1 cellular context compared by ENCODE assay signal in the genomic region with DNA sequence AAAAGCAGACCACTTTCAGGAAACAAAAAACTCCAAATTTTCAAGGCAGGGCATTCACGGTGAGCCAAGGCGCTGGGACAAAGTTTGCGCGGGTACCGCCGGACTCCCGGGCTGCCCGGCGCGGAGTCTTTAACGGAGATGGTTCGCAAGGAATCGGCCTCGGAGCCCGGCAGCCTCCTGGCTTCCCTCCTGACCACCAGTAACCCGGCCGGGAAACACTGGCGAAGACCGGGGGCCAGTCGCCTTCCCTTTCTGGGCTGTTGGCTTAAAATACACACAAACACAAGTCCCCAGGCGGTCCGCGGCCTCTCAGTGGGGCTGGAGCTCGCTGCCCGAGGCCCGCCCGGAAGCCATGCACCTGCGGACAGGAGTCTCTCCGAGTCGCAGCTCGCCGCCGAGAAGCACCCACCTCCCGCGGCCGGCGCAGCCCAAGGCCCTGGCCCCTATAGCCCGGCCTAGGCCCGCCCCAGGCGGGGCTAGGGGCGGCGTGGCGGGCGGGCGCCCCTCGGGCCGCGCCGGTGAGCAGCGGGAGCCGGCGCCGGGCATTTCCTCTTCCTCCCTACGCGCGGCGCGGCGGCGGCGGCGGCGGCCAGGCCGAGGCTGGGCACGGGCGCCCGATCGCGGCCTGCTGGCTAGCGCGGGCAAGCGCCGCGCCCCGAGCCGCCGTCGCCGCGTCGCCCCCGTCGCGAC.
TF ChIP-seq lines count a peak whose summit lies in the region.

No MANE protein-coding gene starts in this region.

TF ChIP-seq in K562, 482 proteins besides CTCF, POLR2A, EP300 and RAD21 (continued from another document and continues in another):
- TF ChIP-seq, protein P1, sequence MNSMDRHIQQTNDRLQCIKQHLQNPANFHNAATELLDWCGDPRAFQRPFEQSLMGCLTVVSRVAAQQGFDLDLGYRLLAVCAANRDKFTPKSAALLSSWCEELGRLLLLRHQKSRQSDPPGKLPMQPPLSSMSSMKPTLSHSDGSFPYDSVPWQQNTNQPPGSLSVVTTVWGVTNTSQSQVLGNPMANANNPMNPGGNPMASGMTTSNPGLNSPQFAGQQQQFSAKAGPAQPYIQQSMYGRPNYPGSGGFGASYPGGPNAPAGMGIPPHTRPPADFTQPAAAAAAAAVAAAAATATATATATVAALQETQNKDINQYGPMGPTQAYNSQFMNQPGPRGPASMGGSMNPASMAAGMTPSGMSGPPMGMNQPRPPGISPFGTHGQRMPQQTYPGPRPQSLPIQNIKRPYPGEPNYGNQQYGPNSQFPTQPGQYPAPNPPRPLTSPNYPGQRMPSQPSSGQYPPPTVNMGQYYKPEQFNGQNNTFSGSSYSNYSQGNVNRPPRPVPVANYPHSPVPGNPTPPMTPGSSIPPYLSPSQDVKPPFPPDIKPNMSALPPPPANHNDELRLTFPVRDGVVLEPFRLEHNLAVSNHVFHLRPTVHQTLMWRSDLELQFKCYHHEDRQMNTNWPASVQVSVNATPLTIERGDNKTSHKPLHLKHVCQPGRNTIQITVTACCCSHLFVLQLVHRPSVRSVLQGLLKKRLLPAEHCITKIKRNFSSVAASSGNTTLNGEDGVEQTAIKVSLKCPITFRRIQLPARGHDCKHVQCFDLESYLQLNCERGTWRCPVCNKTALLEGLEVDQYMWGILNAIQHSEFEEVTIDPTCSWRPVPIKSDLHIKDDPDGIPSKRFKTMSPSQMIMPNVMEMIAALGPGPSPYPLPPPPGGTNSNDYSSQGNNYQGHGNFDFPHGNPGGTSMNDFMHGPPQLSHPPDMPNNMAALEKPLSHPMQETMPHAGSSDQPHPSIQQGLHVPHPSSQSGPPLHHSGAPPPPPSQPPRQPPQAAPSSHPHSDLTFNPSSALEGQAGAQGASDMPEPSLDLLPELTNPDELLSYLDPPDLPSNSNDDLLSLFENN (IDR thresholded peaks at IDR 0.05; ENCODE audit: low read depth in 2 of 2, low read length in 2 of 2): no peak
- TF ChIP-seq, protein P2, sequence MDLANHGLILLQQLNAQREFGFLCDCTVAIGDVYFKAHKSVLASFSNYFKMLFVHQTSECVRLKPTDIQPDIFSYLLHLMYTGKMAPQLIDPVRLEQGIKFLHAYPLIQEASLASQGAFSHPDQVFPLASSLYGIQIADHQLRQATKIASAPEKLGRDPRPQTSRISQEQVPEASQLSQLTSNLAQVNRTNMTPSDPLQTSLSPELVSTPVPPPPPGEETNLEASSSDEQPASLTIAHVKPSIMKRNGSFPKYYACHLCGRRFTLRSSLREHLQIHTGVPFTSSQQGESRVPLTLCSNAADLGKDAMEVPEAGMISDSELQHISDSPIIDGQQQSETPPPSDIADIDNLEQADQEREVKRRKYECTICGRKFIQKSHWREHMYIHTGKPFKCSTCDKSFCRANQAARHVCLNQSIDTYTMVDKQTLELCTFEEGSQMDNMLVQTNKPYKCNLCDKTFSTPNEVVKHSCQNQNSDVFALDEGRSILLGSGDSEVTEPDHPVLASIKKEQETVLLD (IDR thresholded peaks at IDR 0.05): no peak
- TF ChIP-seq SRSF9 (IDR thresholded peaks at IDR 0.05; ENCODE audit: borderline replicate concordance, low read depth, low read length): no peak
- TF ChIP-seq, protein P3, sequence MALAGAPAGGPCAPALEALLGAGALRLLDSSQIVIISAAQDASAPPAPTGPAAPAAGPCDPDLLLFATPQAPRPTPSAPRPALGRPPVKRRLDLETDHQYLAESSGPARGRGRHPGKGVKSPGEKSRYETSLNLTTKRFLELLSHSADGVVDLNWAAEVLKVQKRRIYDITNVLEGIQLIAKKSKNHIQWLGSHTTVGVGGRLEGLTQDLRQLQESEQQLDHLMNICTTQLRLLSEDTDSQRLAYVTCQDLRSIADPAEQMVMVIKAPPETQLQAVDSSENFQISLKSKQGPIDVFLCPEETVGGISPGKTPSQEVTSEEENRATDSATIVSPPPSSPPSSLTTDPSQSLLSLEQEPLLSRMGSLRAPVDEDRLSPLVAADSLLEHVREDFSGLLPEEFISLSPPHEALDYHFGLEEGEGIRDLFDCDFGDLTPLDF (CRISPR knock-in tag; IDR thresholded peaks at IDR 0.05): 0 out of 2 replicates have a peak, but pooled peaks have one; percentile 45
- no peak for TF ChIP-seq FOXM1 (IDR thresholded peaks at IDR 0.05; ENCODE audit: low read depth)
- no peak for TF ChIP-seq FOXM1 (CRISPR knock-in tag; IDR thresholded peaks at IDR 0.05; ENCODE audit: low read depth)
- no peak for TF ChIP-seq RBM25 (IDR thresholded peaks at IDR 0.05; ENCODE audit: low read depth, low read length, severe bottlenecking)
- TF ChIP-seq, protein P4, sequence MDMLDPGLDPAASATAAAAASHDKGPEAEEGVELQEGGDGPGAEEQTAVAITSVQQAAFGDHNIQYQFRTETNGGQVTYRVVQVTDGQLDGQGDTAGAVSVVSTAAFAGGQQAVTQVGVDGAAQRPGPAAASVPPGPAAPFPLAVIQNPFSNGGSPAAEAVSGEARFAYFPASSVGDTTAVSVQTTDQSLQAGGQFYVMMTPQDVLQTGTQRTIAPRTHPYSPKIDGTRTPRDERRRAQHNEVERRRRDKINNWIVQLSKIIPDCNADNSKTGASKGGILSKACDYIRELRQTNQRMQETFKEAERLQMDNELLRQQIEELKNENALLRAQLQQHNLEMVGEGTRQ (CRISPR knock-in tag; IDR thresholded peaks at IDR 0.05): no peak
- peak in 1 of 2 experiments; percentile 76; a peak in 2 of 4 replicates for TF ChIP-seq NONO (IDR thresholded peaks at IDR 0.05; ENCODE audit: low read depth in 2 of 2, low read length in 1 of 2)
- TF ChIP-seq, protein P5, sequence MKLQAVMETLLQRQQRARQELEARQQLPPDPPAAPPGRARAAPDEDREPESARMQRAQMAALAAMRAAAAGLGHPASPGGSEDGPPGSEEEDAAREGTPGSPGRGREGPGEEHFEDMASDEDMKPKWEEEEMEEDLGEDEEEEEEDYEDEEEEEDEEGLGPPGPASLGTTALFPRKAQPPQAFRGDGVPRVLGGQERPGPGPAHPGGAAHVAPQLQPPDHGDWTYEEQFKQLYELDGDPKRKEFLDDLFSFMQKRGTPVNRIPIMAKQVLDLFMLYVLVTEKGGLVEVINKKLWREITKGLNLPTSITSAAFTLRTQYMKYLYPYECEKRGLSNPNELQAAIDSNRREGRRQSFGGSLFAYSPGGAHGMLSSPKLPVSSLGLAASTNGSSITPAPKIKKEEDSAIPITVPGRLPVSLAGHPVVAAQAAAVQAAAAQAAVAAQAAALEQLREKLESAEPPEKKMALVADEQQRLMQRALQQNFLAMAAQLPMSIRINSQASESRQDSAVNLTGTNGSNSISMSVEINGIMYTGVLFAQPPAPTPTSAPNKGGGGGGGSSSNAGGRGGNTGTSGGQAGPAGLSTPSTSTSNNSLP (IDR thresholded peaks at IDR 0.05; ENCODE audit: borderline replicate concordance, low read depth, low read length): no peak
- no peak for TF ChIP-seq TEAD2 (tag; IDR thresholded peaks at IDR 0.05)
- TF ChIP-seq, protein P6, sequence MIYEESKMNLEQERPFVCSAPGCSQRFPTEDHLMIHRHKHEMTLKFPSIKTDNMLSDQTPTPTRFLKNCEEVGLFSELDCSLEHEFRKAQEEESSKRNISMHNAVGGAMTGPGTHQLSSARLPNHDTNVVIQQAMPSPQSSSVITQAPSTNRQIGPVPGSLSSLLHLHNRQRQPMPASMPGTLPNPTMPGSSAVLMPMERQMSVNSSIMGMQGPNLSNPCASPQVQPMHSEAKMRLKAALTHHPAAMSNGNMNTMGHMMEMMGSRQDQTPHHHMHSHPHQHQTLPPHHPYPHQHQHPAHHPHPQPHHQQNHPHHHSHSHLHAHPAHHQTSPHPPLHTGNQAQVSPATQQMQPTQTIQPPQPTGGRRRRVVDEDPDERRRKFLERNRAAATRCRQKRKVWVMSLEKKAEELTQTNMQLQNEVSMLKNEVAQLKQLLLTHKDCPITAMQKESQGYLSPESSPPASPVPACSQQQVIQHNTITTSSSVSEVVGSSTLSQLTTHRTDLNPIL (CRISPR knock-in tag; IDR thresholded peaks at IDR 0.05): no peak
- TF ChIP-seq ZNF699 (CRISPR knock-in tag; IDR thresholded peaks at IDR 0.05; ENCODE audit: insufficient replicate concordance): no peak
- peak; percentile 32; the same call in 1 of the 2 replicates for TF ChIP-seq POLR2AphosphoS5 (IDR thresholded peaks at IDR 0.05; ENCODE audit: control insufficient read depth, insufficient read depth, low read depth, low read length)
- no peak for TF ChIP-seq ZKSCAN8 (CRISPR knock-in tag; IDR thresholded peaks at IDR 0.05)
- TF ChIP-seq SRSF3 (IDR thresholded peaks at IDR 0.05; ENCODE audit: insufficient read depth, low read length): no peak
- TF ChIP-seq, protein P7, sequence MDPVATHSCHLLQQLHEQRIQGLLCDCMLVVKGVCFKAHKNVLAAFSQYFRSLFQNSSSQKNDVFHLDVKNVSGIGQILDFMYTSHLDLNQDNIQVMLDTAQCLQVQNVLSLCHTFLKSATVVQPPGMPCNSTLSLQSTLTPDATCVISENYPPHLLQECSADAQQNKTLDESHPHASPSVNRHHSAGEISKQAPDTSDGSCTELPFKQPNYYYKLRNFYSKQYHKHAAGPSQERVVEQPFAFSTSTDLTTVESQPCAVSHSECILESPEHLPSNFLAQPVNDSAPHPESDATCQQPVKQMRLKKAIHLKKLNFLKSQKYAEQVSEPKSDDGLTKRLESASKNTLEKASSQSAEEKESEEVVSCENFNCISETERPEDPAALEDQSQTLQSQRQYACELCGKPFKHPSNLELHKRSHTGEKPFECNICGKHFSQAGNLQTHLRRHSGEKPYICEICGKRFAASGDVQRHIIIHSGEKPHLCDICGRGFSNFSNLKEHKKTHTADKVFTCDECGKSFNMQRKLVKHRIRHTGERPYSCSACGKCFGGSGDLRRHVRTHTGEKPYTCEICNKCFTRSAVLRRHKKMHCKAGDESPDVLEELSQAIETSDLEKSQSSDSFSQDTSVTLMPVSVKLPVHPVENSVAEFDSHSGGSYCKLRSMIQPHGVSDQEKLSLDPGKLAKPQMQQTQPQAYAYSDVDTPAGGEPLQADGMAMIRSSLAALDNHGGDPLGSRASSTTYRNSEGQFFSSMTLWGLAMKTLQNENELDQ (CRISPR knock-in tag; IDR thresholded peaks at IDR 0.05; ENCODE audit: borderline replicate concordance): no peak
- TF ChIP-seq SUPT5H (IDR thresholded peaks at IDR 0.05): peak; percentile 48
- TF ChIP-seq ZNF79 (CRISPR knock-in tag; IDR thresholded peaks at IDR 0.05; ENCODE audit: low read depth): no peak
- no peak for TF ChIP-seq ILF3 (IDR thresholded peaks at IDR 0.05; ENCODE audit: borderline replicate concordance)
- TF ChIP-seq, protein P8, sequence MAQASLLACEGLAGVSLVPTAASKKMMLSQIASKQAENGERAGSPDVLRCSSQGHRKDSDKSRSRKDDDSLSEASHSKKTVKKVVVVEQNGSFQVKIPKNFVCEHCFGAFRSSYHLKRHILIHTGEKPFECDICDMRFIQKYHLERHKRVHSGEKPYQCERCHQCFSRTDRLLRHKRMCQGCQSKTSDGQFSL (CRISPR knock-in tag; IDR thresholded peaks at IDR 0.05): no peak
- TF ChIP-seq, protein P8 (tag; IDR thresholded peaks at IDR 0.05): no peak
- TF ChIP-seq, protein P9, sequence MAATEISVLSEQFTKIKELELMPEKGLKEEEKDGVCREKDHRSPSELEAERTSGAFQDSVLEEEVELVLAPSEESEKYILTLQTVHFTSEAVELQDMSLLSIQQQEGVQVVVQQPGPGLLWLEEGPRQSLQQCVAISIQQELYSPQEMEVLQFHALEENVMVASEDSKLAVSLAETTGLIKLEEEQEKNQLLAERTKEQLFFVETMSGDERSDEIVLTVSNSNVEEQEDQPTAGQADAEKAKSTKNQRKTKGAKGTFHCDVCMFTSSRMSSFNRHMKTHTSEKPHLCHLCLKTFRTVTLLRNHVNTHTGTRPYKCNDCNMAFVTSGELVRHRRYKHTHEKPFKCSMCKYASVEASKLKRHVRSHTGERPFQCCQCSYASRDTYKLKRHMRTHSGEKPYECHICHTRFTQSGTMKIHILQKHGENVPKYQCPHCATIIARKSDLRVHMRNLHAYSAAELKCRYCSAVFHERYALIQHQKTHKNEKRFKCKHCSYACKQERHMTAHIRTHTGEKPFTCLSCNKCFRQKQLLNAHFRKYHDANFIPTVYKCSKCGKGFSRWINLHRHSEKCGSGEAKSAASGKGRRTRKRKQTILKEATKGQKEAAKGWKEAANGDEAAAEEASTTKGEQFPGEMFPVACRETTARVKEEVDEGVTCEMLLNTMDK (IDR thresholded peaks at IDR 0.05; ENCODE audit: borderline replicate concordance, insufficient read depth, low read depth, low read length, poor library complexity, severe bottlenecking): no peak
- TF ChIP-seq MAFF (IDR thresholded peaks at IDR 0.05; ENCODE audit: low read length): no peak
- no peak for TF ChIP-seq ZSCAN32 (CRISPR knock-in tag; IDR thresholded peaks at IDR 0.05)
- TF ChIP-seq EP400 (IDR thresholded peaks at IDR 0.05): peak; percentile 23; the same call in 1 of the 2 replicates
- no peak for TF ChIP-seq SIRT6 (IDR thresholded peaks at IDR 0.05; ENCODE audit: low read depth, low read length)
- no peak for TF ChIP-seq ZNF57 (CRISPR knock-in tag; IDR thresholded peaks at IDR 0.05)
- TF ChIP-seq, protein P10, sequence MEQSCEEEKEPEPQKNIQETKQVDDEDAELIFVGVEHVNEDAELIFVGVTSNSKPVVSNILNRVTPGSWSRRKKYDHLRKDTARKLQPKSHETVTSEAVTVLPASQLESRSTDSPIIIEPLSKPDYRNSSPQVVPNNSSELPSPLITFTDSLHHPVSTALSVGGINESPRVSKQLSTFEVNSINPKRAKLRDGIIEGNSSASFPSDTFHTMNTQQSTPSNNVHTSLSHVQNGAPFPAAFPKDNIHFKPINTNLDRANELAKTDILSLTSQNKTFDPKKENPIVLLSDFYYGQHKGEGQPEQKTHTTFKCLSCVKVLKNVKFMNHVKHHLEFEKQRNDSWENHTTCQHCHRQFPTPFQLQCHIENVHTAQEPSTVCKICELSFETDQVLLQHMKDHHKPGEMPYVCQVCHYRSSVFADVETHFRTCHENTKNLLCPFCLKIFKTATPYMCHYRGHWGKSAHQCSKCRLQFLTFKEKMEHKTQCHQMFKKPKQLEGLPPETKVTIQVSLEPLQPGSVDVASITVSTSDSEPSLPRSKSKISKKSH (CRISPR knock-in tag; IDR thresholded peaks at IDR 0.05): no peak
- TF ChIP-seq, protein P11, sequence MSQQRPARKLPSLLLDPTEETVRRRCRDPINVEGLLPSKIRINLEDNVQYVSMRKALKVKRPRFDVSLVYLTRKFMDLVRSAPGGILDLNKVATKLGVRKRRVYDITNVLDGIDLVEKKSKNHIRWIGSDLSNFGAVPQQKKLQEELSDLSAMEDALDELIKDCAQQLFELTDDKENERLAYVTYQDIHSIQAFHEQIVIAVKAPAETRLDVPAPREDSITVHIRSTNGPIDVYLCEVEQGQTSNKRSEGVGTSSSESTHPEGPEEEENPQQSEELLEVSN (IDR thresholded peaks at IDR 0.05; ENCODE audit: borderline replicate concordance in 1 of 2, extremely low read depth in 1 of 2, insufficient read depth in 1 of 2, insufficient read length in 1 of 2, low read depth in 1 of 2, low read length in 1 of 2, poor library complexity in 1 of 2, severe bottlenecking in 1 of 2): peak in 1 of 2 experiments; percentile 39
- no peak for TF ChIP-seq TAF7 (tag; IDR thresholded peaks at IDR 0.05)
- TF ChIP-seq JUN (IDR thresholded peaks at IDR 0.05; ENCODE audit: borderline replicate concordance, low read depth, low read length): no peak
- TF ChIP-seq JUN (CRISPR knock-in tag; IDR thresholded peaks at IDR 0.05; ENCODE audit: borderline replicate concordance): no peak
